In the genomic region with DNA sequence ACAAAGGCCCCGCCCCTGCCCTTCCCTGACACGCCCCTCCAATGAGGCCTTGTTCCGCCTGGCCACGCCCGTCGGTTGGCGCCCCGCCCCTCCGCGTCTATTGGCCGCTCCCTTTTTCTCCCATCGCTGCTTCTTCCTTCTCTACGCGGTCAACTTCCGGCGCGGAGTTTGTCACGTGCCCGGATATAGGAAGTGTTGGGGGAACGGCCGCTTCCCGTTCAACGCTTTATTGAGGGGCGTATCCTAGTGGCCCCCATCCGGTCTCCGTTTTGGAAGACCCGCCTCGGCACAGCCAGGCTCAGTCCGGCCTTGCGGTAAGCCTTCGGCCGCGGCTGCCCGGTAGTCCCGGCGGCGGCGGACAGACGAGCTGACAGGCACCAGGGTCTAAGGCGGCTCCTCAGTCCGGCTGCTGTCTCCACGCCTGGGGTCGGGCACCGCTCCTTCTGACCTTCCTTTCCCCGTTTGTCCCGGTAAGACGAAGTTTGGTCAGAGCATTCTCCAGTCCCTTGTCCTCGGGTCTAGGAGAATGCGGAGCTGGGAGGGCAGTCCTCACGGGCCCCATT, we compare ENCODE assay signal across 8 cellular contexts. TPM values are rescaled to one million over a fixed set of nuclear protein-coding genes. Genes with fewer than 3 reads are reported as not detected.
A peak's percentile ranks its signal among the peaks of the same experiment; 100 is the strongest.
DNase-seq lines count a peak whose midpoint lies in the region; ATAC-seq and TF ChIP-seq lines count a peak whose summit lies in the region.

A gene with protein sequence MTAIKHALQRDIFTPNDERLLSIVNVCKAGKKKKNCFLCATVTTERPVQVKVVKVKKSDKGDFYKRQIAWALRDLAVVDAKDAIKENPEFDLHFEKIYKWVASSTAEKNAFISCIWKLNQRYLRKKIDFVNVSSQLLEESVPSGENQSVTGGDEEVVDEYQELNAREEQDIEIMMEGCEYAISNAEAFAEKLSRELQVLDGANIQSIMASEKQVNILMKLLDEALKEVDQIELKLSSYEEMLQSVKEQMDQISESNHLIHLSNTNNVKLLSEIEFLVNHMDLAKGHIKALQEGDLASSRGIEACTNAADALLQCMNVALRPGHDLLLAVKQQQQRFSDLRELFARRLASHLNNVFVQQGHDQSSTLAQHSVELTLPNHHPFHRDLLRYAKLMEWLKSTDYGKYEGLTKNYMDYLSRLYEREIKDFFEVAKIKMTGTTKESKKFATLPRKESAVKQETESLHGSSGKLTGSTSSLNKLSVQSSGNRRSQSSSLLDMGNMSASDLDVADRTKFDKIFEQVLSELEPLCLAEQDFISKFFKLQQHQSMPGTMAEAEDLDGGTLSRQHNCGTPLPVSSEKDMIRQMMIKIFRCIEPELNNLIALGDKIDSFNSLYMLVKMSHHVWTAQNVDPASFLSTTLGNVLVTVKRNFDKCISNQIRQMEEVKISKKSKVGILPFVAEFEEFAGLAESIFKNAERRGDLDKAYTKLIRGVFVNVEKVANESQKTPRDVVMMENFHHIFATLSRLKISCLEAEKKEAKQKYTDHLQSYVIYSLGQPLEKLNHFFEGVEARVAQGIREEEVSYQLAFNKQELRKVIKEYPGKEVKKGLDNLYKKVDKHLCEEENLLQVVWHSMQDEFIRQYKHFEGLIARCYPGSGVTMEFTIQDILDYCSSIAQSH (plus strand): TSS at position 165 of the 563 bp plus-strand sequence. CDS start 4,676 bp downstream, outside the sequence.

- ATAC-seq in HG03196 (IDR thresholded peaks at IDR 0.05; ENCODE audit: unreplicated experiment): peak; percentile 98
- peak; percentile 99 for ATAC-seq in activated B cell treated with CpG ODN at 0.5 μM for 24 hours (ENCODE audit: low read depth)

- CTCF ChIA-PET in activated B cell treated with CpG ODN at 0.5 μM for 24 hours (lab: Charles Lee): interaction anchor here (1.3 to 2.1 kb wide), 2 partner anchors 11 to 13 kb away, joined by 3 to 16 read pairs; no protein-coding TSS in a partner anchor

- H3K4me3 Mint-ChIP-seq in activated B cell treated with CpG ODN at 0.5 μM for 24 hours: no peak within 1 kb of the TSS
- H3K4me3 Mint-ChIP-seq in immature natural killer cell: peak within 1 kb of the TSS in 4 of 5 donors; percentile 18 to 48 (median 31)

- no peak for TF ChIP-seq CTCF in activated B cell treated with CpG ODN at 0.5 μM for 24 hours (IDR thresholded peaks at IDR 0.05)

- POLR2A ChIA-PET in activated B cell treated with CpG ODN at 0.5 μM for 24 hours (lab: Charles Lee): interaction anchor here (0.6 to 2.5 kb wide), 7 partner anchors 9 to 1124 kb away, joined by 3 to 16 read pairs (median 7); a partner anchor contains a TSS

- H3K27me3 Mint-ChIP-seq in activated B cell treated with CpG ODN at 0.5 μM for 24 hours (peaks cover 8% of the 10 kb centered on the region), immature natural killer cell (ENCODE audit: low read depth in 3 of 3) (peaks cover 0 to 6% (median 5%) of the 10 kb centered on the region in 3 donors)

- DNase-seq in AG08395 (ENCODE audit: low spot score) (peak; percentile 96), NCI-H345 (lab: John Stamatoyannopoulos, UW) (peak; percentile 96), activated B cell treated with CpG ODN at 0.5 μM for 24 hours (peak; percentile 97), caudate nucleus (lab: John Stamatoyannopoulos, UW) (peak; percentile 53 to 99 (median 95)), immature natural killer cell (peak; percentile 91 to 93 (median 92)), smooth muscle cell of the brain vasculature (ENCODE audit: low read depth, low spot score) (peak; percentile 94)

- H3K36me3 Mint-ChIP-seq in activated B cell treated with CpG ODN at 0.5 μM for 24 hours (ENCODE audit: low read depth) (peaks cover 19% of the 10 kb centered on the region), immature natural killer cell (peaks cover 2 to 11% (median 7%) of the 10 kb centered on the region in 3 donors)

- intact Hi-C loops in activated B cell treated with CpG ODN at 0.5 μM for 24 hours (cut with micrococcal nuclease): loop anchor here (1.0 to 5.0 kb wide), 12 partner anchors 13 to 1791 kb away; a partner anchor contains a TSS

- no peaks in the 10 kb centered on the region for H3K9me3 Mint-ChIP-seq in activated B cell treated with CpG ODN at 0.5 μM for 24 hours
- peaks cover 0 to 1% (median 0%) of the 10 kb centered on the region in 6 donors for H3K9me3 Mint-ChIP-seq in immature natural killer cell

- peak within 1 kb of the TSS; percentile 18 for H3K27ac ChIP-seq in caudate nucleus (ENCODE audit: low read depth, low read length)

- H3K27ac Mint-ChIP-seq in activated B cell treated with CpG ODN at 0.5 μM for 24 hours: peak within 1 kb of the TSS; percentile 85
- peak within 1 kb of the TSS in 5 of 6 donors; percentile 4 to 90 (median 84) for H3K27ac Mint-ChIP-seq in immature natural killer cell

- H3K4me1 Mint-ChIP-seq in activated B cell treated with CpG ODN at 0.5 μM for 24 hours (peaks cover 15% of the 10 kb centered on the region), immature natural killer cell (peaks cover 10 to 17% of the 10 kb centered on the region in 2 donors)

- in situ Hi-C loops in GM18951 (cut with MboI; ENCODE audit: low sequenced_read_pairs, unreplicated experiment): loop anchor here (25.0 kb wide), 1 partner anchor 441 kb away; no protein-coding TSS in a partner anchor

- peak; percentile 83 for TF ChIP-seq POLR2A in GM18951 (IDR thresholded peaks at IDR 0.05; ENCODE audit: extremely low read depth, insufficient read depth, insufficient read length)

RNA-seq across cellular contexts. Expression of the gene that starts here (rescaled TPM):
- 28.7 and 34.8 TPM in 2 replicates for total RNA-seq in activated B cell treated with CpG ODN at 0.5 μM for 24 hours
- polyA plus RNA-seq in immature natural killer cell: 10 to 100 TPM in 1 of 3 donors, 1 to 10 TPM in 2; 7.5 to 15.6 (median 9.9) TPM

Comparison
In these comparisons a context has a peak if more than half of its experiments do, and no peak if none do; other contexts are left out.
1. Peak in every context shown above with its lines: DNase-seq, ATAC-seq and H3K27ac ChIP-seq.